8 cellular contexts compared by ENCODE assay signal in genomic region chr18:3060667-3061580, GRCh38. TPM values are rescaled to one million over a fixed set of nuclear protein-coding genes. Genes with fewer than 3 reads are reported as not detected.
DNase-seq lines count a peak whose midpoint lies in the region; ATAC-seq, FAIRE-seq and TF ChIP-seq lines count a peak whose summit lies in the region.

No MANE protein-coding gene starts in this region.

- peak overlapping the region; percentile 72 for H3K4me2 ChIP-seq in endothelial cell of umbilical vein (ENCODE audit: insufficient read depth, low read length)

- no peaks in the 10 kb centered on the region for H4K20me1 ChIP-seq in endothelial cell of umbilical vein (replicated peaks; ENCODE audit: control insufficient read depth, extremely low read depth, insufficient read depth, low read length)

- H2AFZ ChIP-seq in endothelial cell of umbilical vein (ENCODE audit: low read depth, low read length) = peak overlapping the region; percentile 88

- H3K36me3 Mint-ChIP-seq in WTC11 = no peaks in the 10 kb centered on the region

- peak; percentile 74 for FAIRE-seq in endothelial cell of umbilical vein (lab: Jason Lieb, UNC)

- dilution Hi-C loops in endothelial cell of umbilical vein (cut with MboI; ENCODE audit: extremely low pct_ligation_motif_present, low sequenced_read_pairs) = no loop called here

- no peak overlapping the region for H3K9ac ChIP-seq in endothelial cell of umbilical vein (replicated peaks; ENCODE audit: extremely low read depth, insufficient read depth, low read length)

- ATAC-seq in GM19351 (IDR thresholded peaks at IDR 0.05; ENCODE audit: unreplicated experiment) = peak; percentile 64
- ATAC-seq in WTC11 = no peak
- ATAC-seq in HG03460 (IDR thresholded peaks at IDR 0.05; ENCODE audit: unreplicated experiment) = no peak

- intact Hi-C loops in endothelial cell of umbilical vein (cut with micrococcal nuclease) = loop anchor here (1.0 kb wide), 1 partner anchor 43 kb away; no protein-coding TSS in a partner anchor

- H3K27me3 Mint-ChIP-seq in WTC11 (ENCODE audit: low read depth) = no peaks in the 10 kb centered on the region

- peaks cover 4% of the 10 kb centered on the region for H3K9me3 Mint-ChIP-seq in WTC11

- H3K9me3 ChIP-seq in endothelial cell of umbilical vein (replicated peaks; ENCODE audit: control insufficient read depth, insufficient read depth, low read length) = no peaks in the 10 kb centered on the region

- DNase-seq in WTC11 (ENCODE audit: low spot score) (no peak), endothelial cell of umbilical vein (ENCODE audit: low read depth, low spot score) (peak; percentile 60), mucosa of gallbladder (ENCODE audit: low spot score) (no peak), H7 (no peak), NCI-H1694 (lab: John Stamatoyannopoulos, UW) (no peak)
- DNase-seq in stimulated activated CD4-positive, alpha-beta T cell treated with anti-CD3 and anti-CD28 coated beads, TNF-alpha, amount 100 ng/mL, for 24 hours (ENCODE audit: low read depth in 3 of 3) = peak in 2 of 3 experiments; percentile 28 to 43

- no peaks in the 10 kb centered on the region for H3K27me3 ChIP-seq in endothelial cell of umbilical vein (ENCODE audit: control insufficient read depth in 2 of 2, insufficient read depth in 2 of 2, low read length in 2 of 2)
- H3K27me3 ChIP-seq in H7 (ENCODE audit: control insufficient read depth, insufficient read depth, low read length) = no peaks in the 10 kb centered on the region

- BruUV-seq in endothelial cell of umbilical vein (replicated peaks; lab: Mats Ljungman, UMichigan) = no TSS peak

- no peak overlapping the region for H3K27ac ChIP-seq in endothelial cell of umbilical vein (ENCODE audit: insufficient read depth, low read depth, low read length)

- H3K4me3 Mint-ChIP-seq in WTC11 = no peak overlapping the region

- no peaks in the 10 kb centered on the region for H3K79me2 ChIP-seq in endothelial cell of umbilical vein (ENCODE audit: control insufficient read depth, insufficient read depth, low read length)

- no peaks in the 10 kb centered on the region for H3K9me1 ChIP-seq in endothelial cell of umbilical vein (replicated peaks; ENCODE audit: control insufficient read depth, extremely low read depth, insufficient read depth, low read length)

- peaks cover 8% of the 10 kb centered on the region for H3K4me1 ChIP-seq in endothelial cell of umbilical vein (ENCODE audit: control insufficient read depth, extremely low read depth, insufficient read depth, low read length)

- H3K4me1 Mint-ChIP-seq in WTC11 = peaks cover 12% of the 10 kb centered on the region

- TF ChIP-seq CTCF in WTC11 (IDR thresholded peaks at IDR 0.05) = no peak
- TF ChIP-seq CTCF in endothelial cell of umbilical vein (IDR thresholded peaks at IDR 0.05; ENCODE audit: extremely low read depth in 1 of 2, insufficient read depth in 1 of 2, low read depth in 1 of 2, low read length in 2 of 2) = no peak

- POLR2A ChIA-PET in WTC11 (lab: Charles Lee) = no interaction called here
- POLR2A ChIA-PET in endothelial cell of umbilical vein (lab: Charles Lee) = no interaction called here

- TF ChIP-seq POLR2A in endothelial cell of umbilical vein (IDR thresholded peaks at IDR 0.05; ENCODE audit: low read depth, low read length) = no peak

- H3K27ac Mint-ChIP-seq in WTC11 = no peak overlapping the region

- no peaks in the 10 kb centered on the region for H3K36me3 ChIP-seq in endothelial cell of umbilical vein (ENCODE audit: control insufficient read depth in 2 of 2, extremely low read depth in 1 of 2, insufficient read depth in 2 of 2, low read length in 2 of 2)
- H3K36me3 ChIP-seq in H7 (replicated peaks; ENCODE audit: control insufficient read depth, insufficient read depth, low read length) = no peaks in the 10 kb centered on the region

- CTCF ChIA-PET in WTC11 (lab: Charles Lee) = interaction anchor here (0.8 to 3.5 kb wide), 4 partner anchors 24 to 185 kb away, joined by 3 to 18 read pairs (median 3); no protein-coding TSS in a partner anchor
- CTCF ChIA-PET in endothelial cell of umbilical vein (lab: Charles Lee) = interaction anchor here (1.0 to 4.5 kb wide), 14 partner anchors 11 to 127 kb away, joined by 3 to 53 read pairs (median 12); partner anchors contain the start of gene LPIN2

- H3K4me3 ChIP-seq in endothelial cell of umbilical vein (replicated peaks in 1 of 3; ENCODE audit: insufficient read depth in 1 of 3, low read depth in 1 of 3, low read length in 3 of 3) = no peak overlapping the region
- no peak overlapping the region for H3K4me3 ChIP-seq in H7 (ENCODE audit: insufficient read depth, low read depth, low read length)

TF ChIP-seq in WTC11, 78 proteins besides CTCF, POLR2A, EP300 and RAD21:
- TF ChIP-seq GABPB1 (CRISPR knock-in tag; IDR thresholded peaks at IDR 0.05) (peak; percentile 60; the same call in 1 of the 2 replicates), E2F4 (CRISPR knock-in tag; IDR thresholded peaks at IDR 0.05; ENCODE audit: borderline replicate concordance, low read depth) (no peak)
TF ChIP-seq in WTC11: peak in this region for 1.

TF ChIP-seq in endothelial cell of umbilical vein, 7 proteins besides CTCF, POLR2A, EP300 and RAD21:
- TF ChIP-seq POLR2AphosphoS5 (IDR thresholded peaks at IDR 0.05; ENCODE audit: insufficient read depth, low read depth, low read length) (peak; percentile 23), FOS (IDR thresholded peaks at IDR 0.05; ENCODE audit: borderline replicate concordance, insufficient read depth, low read length) (no peak)

RNA-seq across cellular contexts. Expression of gene LPIN2, which starts 48.0 kb away (rescaled TPM):
- total RNA-seq in WTC11 (2021) = 10.4 to 12.2 TPM (median 11.8 TPM) in 3 replicates
- total RNA-seq in endothelial cell of umbilical vein = 21.8 and 24.4 TPM in 2 replicates
- 11.1 and 14.7 TPM in 2 replicates for polyA plus RNA-seq in endothelial cell of umbilical vein
- 12.0 and 13.7 TPM in 2 replicates for polyA plus RNA-seq in endothelial cell of umbilical vein (2011; cell fraction: cytosol; rRNA removed)
- 45.1 and 51.0 TPM in 2 replicates for polyA plus RNA-seq in endothelial cell of umbilical vein (2011; cell fraction: nucleus; rRNA removed)
- polyA plus RNA-seq in endothelial cell of umbilical vein (2012) = 23.9 and 25.0 TPM in 2 replicates
- polyA minus RNA-seq in endothelial cell of umbilical vein = 23.8 and 28.8 TPM in 2 replicates
- polyA minus RNA-seq in endothelial cell of umbilical vein (2011; cell fraction: cytosol; rRNA and poly(A)+ RNA removed) = 22.9 TPM
- 29.2 and 30.8 TPM in 2 replicates for polyA minus RNA-seq in endothelial cell of umbilical vein (2011; cell fraction: nucleus; rRNA and poly(A)+ RNA removed)
- total RNA-seq in mucosa of gallbladder = 190 TPM
- 10.8 and 11.8 TPM in 2 replicates for total RNA-seq in H7 (2014; rRNA removed; shearing (Covaris generic))

Comparison
In these comparisons a context has a peak if more than half of its experiments do, and no peak if none do; other contexts are left out.
1. DNase-seq: peak in endothelial cell of umbilical vein (single experiment) and stimulated activated CD4-positive, alpha-beta T cell treated with anti-CD3 and anti-CD28 coated beads, TNF-alpha, amount 100 ng/mL, for 24 hours (2 of 3); none in WTC11 (single experiment), mucosa of gallbladder (single experiment), H7 (single experiment) and NCI-H1694 (single experiment).